16 cellular contexts compared by ENCODE assay signal in genomic region chr5:61767231-61768080, GRCh38.
"Had no signal": no experiment of that assay in that cellular context is flagged by ENCODE, and none has a peak within 500 bp of the region (broad histone marks: within the 10 kb centered on the region; RNA-seq: fewer than 3 reads in every experiment).

No MANE protein-coding gene starts in this region.

- H3K27me3 ChIP-seq: breast epithelium, right atrium auricular region, upper lobe of left lung had no signal

- ATAC-seq: activated T-cell treated with anti-CD3 and anti-CD28 coated beads, Interleukin-2, amount 50 U/mL, for 72 hours; heart right ventricle; left ventricle myocardium superior had no signal

- H3K27ac ChIP-seq: breast epithelium, esophagus squamous epithelium, heart right ventricle, prostate gland, right atrium auricular region, skin epidermis, upper lobe of left lung had no signal

- H3K9me3 ChIP-seq: esophagus squamous epithelium, prostate gland had no signal

- DNase-seq: activated CD4-positive, alpha-beta T cell treated with anti-CD3 and anti-CD28 coated beads, Interleukin-2, amount 50 U/mL, for 4 hours; activated effector memory CD4-positive, alpha-beta T cell treated with anti-CD3 and anti-CD28 coated beads, Interleukin-2, amount 50 U/mL, for 16 hours; activated naive CD4-positive, alpha-beta T cell treated with anti-CD3 and anti-CD28 coated beads, Interleukin-2, amount 50 U/mL, for 16 hours; activated T-cell treated with anti-CD3 and anti-CD28 coated beads, Interleukin-2, amount 50 U/mL, for 72 hours; effector memory CD4-positive, alpha-beta T cell; esophagus squamous epithelium; heart right ventricle; immature natural killer cell; kidney glomerular epithelial cell; left ventricle myocardium superior; naive B cell; upper lobe of left lung had no signal

- H3K4me1 ChIP-seq: breast epithelium, esophagus squamous epithelium, heart right ventricle, prostate gland, right atrium auricular region, upper lobe of left lung had no signal

- H3K36me3 ChIP-seq: breast epithelium, esophagus squamous epithelium, heart right ventricle, prostate gland, right atrium auricular region, upper lobe of left lung had no signal

- H3K4me3 ChIP-seq: breast epithelium, esophagus squamous epithelium, heart right ventricle, prostate gland, right atrium auricular region, skin epidermis, upper lobe of left lung had no signal
